In the genomic region with DNA sequence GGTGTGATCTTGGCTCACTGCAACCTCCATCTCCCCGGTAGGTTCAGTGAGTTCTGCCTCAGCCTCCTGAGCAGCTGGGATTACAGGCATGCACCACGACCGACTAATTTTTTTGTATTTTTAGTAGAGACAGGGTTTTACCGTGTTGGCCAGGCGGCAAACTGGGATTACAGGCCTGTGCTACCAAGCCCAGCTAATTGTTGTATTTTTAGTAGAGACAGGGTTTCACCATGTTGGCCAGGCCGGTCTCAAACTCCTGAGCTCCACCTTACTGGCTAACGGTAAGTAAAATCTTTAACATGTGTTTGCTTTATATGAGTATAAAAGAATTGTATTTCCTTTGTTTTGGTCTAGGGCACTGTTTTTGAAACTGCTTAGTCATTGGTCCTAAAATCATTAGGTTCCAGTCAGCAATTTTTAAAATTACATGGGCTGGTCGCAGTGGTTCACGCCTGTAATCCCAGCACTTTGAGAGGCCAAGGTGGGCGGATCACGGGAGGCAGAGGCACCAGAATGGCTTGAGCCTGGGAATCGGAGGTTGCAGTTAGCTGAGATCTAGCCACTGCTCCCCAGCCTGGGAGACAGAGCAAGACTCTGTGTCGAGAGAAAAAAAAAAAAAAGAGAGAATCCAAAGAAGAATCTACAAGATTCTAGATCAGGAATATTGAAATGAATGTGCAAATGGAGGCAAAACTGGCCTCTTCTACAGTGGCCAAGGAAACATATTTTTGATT, we compare ENCODE assay signal across 1 cellular context.
TF ChIP-seq lines count a peak whose summit lies in the region.

No MANE protein-coding gene starts in this region.

TF ChIP-seq in A549, 52 proteins besides CTCF, POLR2A, EP300 and RAD21 (continued from another document):
- TF ChIP-seq, protein P1, sequence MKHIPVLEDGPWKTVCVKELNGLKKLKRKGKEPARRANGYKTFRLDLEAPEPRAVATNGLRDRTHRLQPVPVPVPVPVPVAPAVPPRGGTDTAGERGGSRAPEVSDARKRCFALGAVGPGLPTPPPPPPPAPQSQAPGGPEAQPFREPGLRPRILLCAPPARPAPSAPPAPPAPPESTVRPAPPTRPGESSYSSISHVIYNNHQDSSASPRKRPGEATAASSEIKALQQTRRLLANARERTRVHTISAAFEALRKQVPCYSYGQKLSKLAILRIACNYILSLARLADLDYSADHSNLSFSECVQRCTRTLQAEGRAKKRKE (CRISPR knock-in tag; IDR thresholded peaks at IDR 0.05; ENCODE audit: low read depth) = no peak
